Comparison of ENCODE assay signal across 10 cellular contexts in genomic region chr13:110305544-110305943, GRCh38. TPM values are rescaled to one million over a fixed set of nuclear protein-coding genes. Genes with fewer than 3 reads are reported as not detected.
DNase-seq lines count a peak whose midpoint lies in the region; ATAC-seq and TF ChIP-seq lines count a peak whose summit lies in the region.
"Had no signal": no experiment of that assay in that cellular context is flagged by ENCODE, and none has a peak within 500 bp of the region (broad histone marks: within the 10 kb centered on the region; RNA-seq: fewer than 3 reads in every experiment).

No MANE protein-coding gene starts in this region.

- 21 to 37% methylated on average over 2 of the region's 2 CpGs for WGBS in heart right ventricle, 2 donors

- peak overlapping the region; percentile 95 for H3K9ac ChIP-seq in fibroblast of lung (ENCODE audit: insufficient read depth, low read length)
- no peak overlapping the region for H3K9ac ChIP-seq in neural progenitor cell

- H3K27ac ChIP-seq in heart right ventricle (peak overlapping the region; percentile 95 to 99 (median 97)), fibroblast of lung (ENCODE audit: insufficient read depth, low read length) (peak overlapping the region; percentile 73), neural progenitor cell (no peak overlapping the region), uterus (peak overlapping the region; percentile 99 to 100)
- H3K27ac ChIP-seq: WERI-Rb-1 had no signal

- H4K20me1 ChIP-seq in fibroblast of lung (ENCODE audit: control insufficient read depth, extremely low read depth, insufficient read depth, low read length): no peaks in the 10 kb centered on the region
- peaks cover 32% of the 10 kb centered on the region for H4K20me1 ChIP-seq in neural progenitor cell (ENCODE audit: low read depth)

- H3K36me3 Mint-ChIP-seq in neural progenitor cell: peaks cover 17% of the 10 kb centered on the region

- intact Hi-C loops in heart right ventricle (cut with DNase I): loop anchor here in 9 of 10 donors (5.0 to 10.0 kb wide), 10 partner anchors 33 to 407 kb away; partner anchors contain the start of gene ING1 (in 1 of the 9)
- intact Hi-C loops in cardiac septum (cut with DNase I): loop anchor here (2.0 to 5.0 kb wide), 2 partner anchors 73 to 101 kb away; no protein-coding TSS in a partner anchor
- intact Hi-C loops in uterus (cut with DNase I; ENCODE audit: low total_unique reads): loop anchor here (5.0 to 10.0 kb wide), 2 partner anchors 51 to 107 kb away; no protein-coding TSS in a partner anchor

- peaks cover 83% of the 10 kb centered on the region for H3K79me2 ChIP-seq in fibroblast of lung (ENCODE audit: control insufficient read depth, insufficient read depth, low read length)
- peaks cover 80% of the 10 kb centered on the region for H3K79me2 ChIP-seq in neural progenitor cell (ENCODE audit: low read depth)

- H3K36me3 ChIP-seq in heart right ventricle (peaks cover 0 to 26% (median 0%) of the 10 kb centered on the region in 9 donors), fibroblast of lung (ENCODE audit: control insufficient read depth, insufficient read depth, low read length) (no peaks in the 10 kb centered on the region), neural progenitor cell (no peaks in the 10 kb centered on the region), uterus (no peaks in the 10 kb centered on the region), MG63 (no peaks in the 10 kb centered on the region)

- peak overlapping the region; percentile 69 for H3K4me2 ChIP-seq in fibroblast of lung (ENCODE audit: extremely low read depth, insufficient read depth, low read length)
- peak overlapping the region; percentile 88 for H3K4me2 ChIP-seq in neural progenitor cell

- ATAC-seq in heart right ventricle (no peak), HG02678 (IDR thresholded peaks at IDR 0.05; ENCODE audit: unreplicated experiment) (no peak)

- H3K4me1 Mint-ChIP-seq in neural progenitor cell: peaks cover 63% of the 10 kb centered on the region

- TF ChIP-seq POLR2A in uterus (IDR thresholded peaks at IDR 0.05): no peak

- peak overlapping the region; percentile 81 to 98 (median 96) for H3K4me3 ChIP-seq in heart right ventricle
- peak overlapping the region; percentile 50 to 66 (median 54) for H3K4me3 ChIP-seq in fibroblast of lung (replicated peaks in 1 of 4; ENCODE audit: control extremely low read depth in 1 of 4, insufficient read depth in 1 of 4, low read depth in 3 of 4, low read length in 4 of 4)
- peak overlapping the region; percentile 94 for H3K4me3 ChIP-seq in neural progenitor cell
- H3K4me3 ChIP-seq in uterus: peak overlapping the region; percentile 78 to 85
- no peak overlapping the region for H3K4me3 ChIP-seq in MG63

- no peak for TF ChIP-seq CTCF in heart right ventricle (IDR thresholded peaks at IDR 0.05)
- no peak for TF ChIP-seq CTCF in fibroblast of lung (conservative IDR thresholded peaks at IDR 0.05 in 1 of 2, IDR thresholded peaks at IDR 0.05 in 1 of 2; ENCODE audit: low read depth in 1 of 2, low read length in 2 of 2)
- no peak for TF ChIP-seq CTCF in neural progenitor cell (IDR thresholded peaks at IDR 0.05)
- no peak for TF ChIP-seq CTCF in uterus (IDR thresholded peaks at IDR 0.05)

- peaks cover 16% of the 10 kb centered on the region for H3F3A ChIP-seq in neural progenitor cell (ENCODE audit: low read depth)

- no peak for DNase-seq in heart right ventricle
- DNase-seq in cardiac septum (ENCODE audit: low spot score): no peak
- no peak for DNase-seq in fibroblast of lung (ENCODE audit: low read depth in 2 of 2)
- DNase-seq in neural progenitor cell (ENCODE audit: low spot score): no peak
- DNase-seq in uterus: no peak
- DNase-seq in MG63: no peak
- DNase-seq in AG20443 (ENCODE audit: low spot score): no peak
- DNase-seq: NCI-H187 had no signal

- H3K9me3 ChIP-seq in heart right ventricle (no peaks in the 10 kb centered on the region), fibroblast of lung (ENCODE audit: control insufficient read depth, insufficient read depth, low read depth, low read length) (no peaks in the 10 kb centered on the region), neural progenitor cell (ENCODE audit: low read depth) (no peaks in the 10 kb centered on the region), uterus (no peaks in the 10 kb centered on the region), MG63 (no peaks in the 10 kb centered on the region; the same call in 1 of the 2 replicates)

- peak overlapping the region; percentile 22 for H3K27ac Mint-ChIP-seq in neural progenitor cell

- H3K27me3 ChIP-seq in heart right ventricle: peaks cover 0 to 73% (median 0%) of the 10 kb centered on the region in 7 donors
- no peaks in the 10 kb centered on the region for H3K27me3 ChIP-seq in fibroblast of lung (ENCODE audit: control insufficient read depth, insufficient read depth, low read length)
- no peaks in the 10 kb centered on the region for H3K27me3 ChIP-seq in neural progenitor cell
- no peaks in the 10 kb centered on the region for H3K27me3 ChIP-seq in uterus
- H3K27me3 ChIP-seq in MG63: no peaks in the 10 kb centered on the region

- H3K4me1 ChIP-seq in heart right ventricle: peaks cover 22 to 75% (median 64%) of the 10 kb centered on the region in 9 donors
- H3K4me1 ChIP-seq in fibroblast of lung (ENCODE audit: control insufficient read depth, extremely low read depth, insufficient read depth, low read length): peaks cover 22% of the 10 kb centered on the region
- peaks cover 37% of the 10 kb centered on the region for H3K4me1 ChIP-seq in neural progenitor cell
- H3K4me1 ChIP-seq in uterus: no peaks in the 10 kb centered on the region

- peaks cover 2% of the 10 kb centered on the region for H3K9me3 Mint-ChIP-seq in neural progenitor cell

- peaks cover 10% of the 10 kb centered on the region for H3K27me3 Mint-ChIP-seq in neural progenitor cell (ENCODE audit: insufficient read depth, low read depth)

- no peak overlapping the region for H2AFZ ChIP-seq in fibroblast of lung (ENCODE audit: low read length)
- H2AFZ ChIP-seq in neural progenitor cell (replicated peaks): no peak overlapping the region

- peak overlapping the region; percentile 88 for H3K4me3 Mint-ChIP-seq in neural progenitor cell

RNA-seq across cellular contexts. Expression of gene COL4A1, which starts 1.4 kb away (rescaled TPM):
- total RNA-seq in heart right ventricle: 100 to 1,000 TPM in 7 of 10 donors, 10 to 100 TPM in 3; 96.3 to 342 (median 147) TPM
- 100 to 1,000 TPM in 1 of 2 donors, 10 to 100 TPM in 1; 83.3 to 234 TPM for polyA plus RNA-seq in heart right ventricle
- 196 TPM for total RNA-seq in cardiac septum
- total RNA-seq in fibroblast of lung: 34.0 and 57.5 TPM in 2 replicates
- 18.4 and 607 TPM in 2 replicates for polyA plus RNA-seq in fibroblast of lung
- 19.5 and 691 TPM in 2 replicates for polyA plus RNA-seq in fibroblast of lung (2012)
- polyA minus RNA-seq in fibroblast of lung (ENCODE audit: low replicate concordance): 30.9 and 567 TPM in 2 replicates
- 105 and 120 TPM in 2 replicates for total RNA-seq in neural progenitor cell (ENCODE audit: low replicate concordance)
- 100 to 1,000 TPM; 164 to 737 (median 209) TPM for total RNA-seq in uterus
- 21.6 and 24.9 TPM in 2 replicates for total RNA-seq in MG63 (2014; rRNA removed; shearing (Covaris generic); ENCODE audit: low replicate concordance)

RNA-seq across cellular contexts. Expression of gene COL4A2, which starts 1.5 kb away (rescaled TPM):
- total RNA-seq in heart right ventricle: 100 to 1,000 TPM in 7 of 10 donors, 10 to 100 TPM in 3; 81.7 to 301 (median 128) TPM
- polyA plus RNA-seq in heart right ventricle: 100 to 1,000 TPM; 111 to 265 TPM
- total RNA-seq in cardiac septum: 165 TPM
- 93.1 and 123 TPM in 2 replicates for total RNA-seq in fibroblast of lung
- 43.8 and 463 TPM in 2 replicates for polyA plus RNA-seq in fibroblast of lung
- 52.1 and 712 TPM in 2 replicates for polyA plus RNA-seq in fibroblast of lung (2012)
- 56.9 and 841 TPM in 2 replicates for polyA minus RNA-seq in fibroblast of lung (ENCODE audit: low replicate concordance)
- total RNA-seq in neural progenitor cell (ENCODE audit: low replicate concordance): 73.6 and 139 TPM in 2 replicates
- total RNA-seq in uterus: 100 to 1,000 TPM; 157 to 606 (median 284) TPM
- 50.0 and 85.0 TPM in 2 replicates for total RNA-seq in MG63 (2014; rRNA removed; shearing (Covaris generic); ENCODE audit: low replicate concordance)
